8 cellular contexts compared by ENCODE assay signal in genomic region chr6:25138697-25139051, GRCh38.
DNase-seq lines count a peak whose midpoint lies in the region; TF ChIP-seq lines count a peak whose summit lies in the region.

No MANE protein-coding gene starts in this region.

- 0 out of 2 replicates have a peak, but pooled peaks cover 5% of the 10 kb centered on the region for H3K9me3 ChIP-seq in OCI-LY1 (ENCODE audit: low read length)

- H3K27me3 Mint-ChIP-seq in activated T-cell treated with anti-CD3 and anti-CD28 coated beads, Interleukin-2, amount 50 U/mL, for 24 hours = no peaks in the 10 kb centered on the region

- H3K27ac ChIP-seq in OCI-LY1 (ENCODE audit: low read depth, low read length, poor library complexity, severe bottlenecking) = peak overlapping the region; percentile 73
- peak overlapping the region; percentile 68 for H3K27ac ChIP-seq in rectal smooth muscle tissue (ENCODE audit: low read depth, low read length)

- H3K4me1 Mint-ChIP-seq in activated T-cell treated with anti-CD3 and anti-CD28 coated beads, Interleukin-2, amount 50 U/mL, for 24 hours (ENCODE audit: low read depth) = peaks cover 42% of the 10 kb centered on the region

- H3K36me3 Mint-ChIP-seq in activated T-cell treated with anti-CD3 and anti-CD28 coated beads, Interleukin-2, amount 50 U/mL, for 24 hours (ENCODE audit: low read depth) = peaks cover 45% of the 10 kb centered on the region

- no peaks in the 10 kb centered on the region for H3K9me2 ChIP-seq in OCI-LY1 (ENCODE audit: low read depth, low read length)

- H3K4me3 Mint-ChIP-seq in activated T-cell treated with anti-CD3 and anti-CD28 coated beads, Interleukin-2, amount 50 U/mL, for 24 hours = peak overlapping the region; percentile 91

- no peak for DNase-seq in activated T-cell treated with anti-CD3 and anti-CD28 coated beads, Interleukin-2, amount 50 U/mL, for 24 hours
- DNase-seq in activated T-cell treated with anti-CD3 and anti-CD28 coated beads, Interleukin-2, amount 50 U/mL, for 1 hour = no peak
- no peak for DNase-seq in epithelial cell of esophagus (ENCODE audit: low read depth)
- DNase-seq in HuH-7.5 (ENCODE audit: low spot score) = no peak
- DNase-seq in SW480 (ENCODE audit: low spot score) = no peak
- DNase-seq in NCI-H1436 treated with DMSO at 0.1 percent for 48 hours (lab: John Stamatoyannopoulos, UW) = no peak

- peaks cover 2% of the 10 kb centered on the region for H3K9me3 Mint-ChIP-seq in activated T-cell treated with anti-CD3 and anti-CD28 coated beads, Interleukin-2, amount 50 U/mL, for 24 hours

- H3K4me1 ChIP-seq in OCI-LY1 (ENCODE audit: insufficient read depth, low read length, severe bottlenecking) = peaks cover 33% of the 10 kb centered on the region
- peaks cover 5% of the 10 kb centered on the region for H3K4me1 ChIP-seq in rectal smooth muscle tissue (ENCODE audit: control insufficient read depth, insufficient read depth, low read length)

- no peaks in the 10 kb centered on the region for H3K27me3 ChIP-seq in OCI-LY1 (ENCODE audit: insufficient read depth, low read length)
- no peaks in the 10 kb centered on the region for H3K27me3 ChIP-seq in rectal smooth muscle tissue (ENCODE audit: control insufficient read depth, insufficient read depth, low read length)

- H3K4me3 ChIP-seq in OCI-LY1 (ENCODE audit: low read depth, low read length, poor library complexity, severe bottlenecking) (peak overlapping the region; percentile 58), epithelial cell of esophagus (ENCODE audit: low read length) (peak overlapping the region; percentile 31), rectal smooth muscle tissue (ENCODE audit: low read length) (peak overlapping the region; percentile 79)

- TF ChIP-seq CTCF in OCI-LY1 (IDR thresholded peaks at IDR 0.05; ENCODE audit: low read length) (no peak), epithelial cell of esophagus (IDR thresholded peaks at IDR 0.05; ENCODE audit: insufficient read depth, low read depth, low read length, missing control alignments) (no peak)

- H3K79me2 ChIP-seq in OCI-LY1 (ENCODE audit: insufficient read depth, low read length) = no peaks in the 10 kb centered on the region

- H3K9ac ChIP-seq in OCI-LY1 (ENCODE audit: low read length) = peak overlapping the region; percentile 57
- H3K9ac ChIP-seq in rectal smooth muscle tissue (ENCODE audit: low read length) = peak overlapping the region; percentile 74

- peak overlapping the region; percentile 89 for H3K4me2 ChIP-seq in OCI-LY1 (ENCODE audit: low read length)

- peak overlapping the region; percentile 91 for H2AFZ ChIP-seq in OCI-LY1 (ENCODE audit: low read length)

- no peaks in the 10 kb centered on the region for H3F3A ChIP-seq in OCI-LY1 (ENCODE audit: insufficient read depth, low read length)

- H3K36me3 ChIP-seq in OCI-LY1 (ENCODE audit: insufficient read depth, low read length) (0 out of 2 replicates have a peak, but pooled peaks cover 5% of the 10 kb centered on the region), rectal smooth muscle tissue (ENCODE audit: control insufficient read depth, insufficient read depth, low read length) (no peaks in the 10 kb centered on the region)

- H3K27ac Mint-ChIP-seq in activated T-cell treated with anti-CD3 and anti-CD28 coated beads, Interleukin-2, amount 50 U/mL, for 24 hours = peak overlapping the region; percentile 100

- H4K20me1 ChIP-seq in OCI-LY1 (ENCODE audit: insufficient read depth, low read length) = no peaks in the 10 kb centered on the region
